18 cellular contexts compared by ENCODE assay signal in the genomic region with DNA sequence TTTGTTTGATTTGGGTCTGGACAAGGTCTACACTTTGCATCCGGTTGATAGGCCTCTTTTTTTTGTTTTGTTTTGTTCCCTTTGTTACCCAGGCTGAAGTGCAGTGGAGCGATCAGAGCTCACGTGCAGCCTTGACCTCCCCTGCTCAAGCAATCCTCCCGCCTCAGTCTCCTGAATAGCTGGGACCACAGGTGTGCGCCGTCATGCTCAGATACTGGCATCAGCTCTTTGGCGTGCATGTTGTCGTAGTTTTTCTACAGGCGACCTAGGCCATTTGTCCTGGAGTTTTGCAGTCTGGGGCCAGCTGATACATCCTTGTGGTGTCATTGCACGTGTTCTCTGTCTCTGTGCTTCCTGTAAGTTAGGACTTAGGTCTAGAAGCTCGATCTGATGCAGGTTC. TPM values are rescaled to one million over a fixed set of nuclear protein-coding genes. Genes with fewer than 3 reads are reported as not detected.
DNase-seq lines count a peak whose midpoint lies in the region; ATAC-seq, FAIRE-seq and TF ChIP-seq lines count a peak whose summit lies in the region.
"Had no signal": no experiment of that assay in that cellular context is flagged by ENCODE, and none has a peak within 500 bp of the region (broad histone marks: within the 10 kb centered on the region; RNA-seq: fewer than 3 reads in every experiment).

No MANE protein-coding gene starts in this region.

- H3K9me3 Mint-ChIP-seq in dendritic cell treated with granulocyte-macrophage colony-stimulating factor and Interleukin-4, amounts not matched to agents 40 ng/mL and 50 ng/mL, for 4 days: no peaks in the 10 kb centered on the region
- H3K9me3 Mint-ChIP-seq in mesothelial cell of epicardium: no peaks in the 10 kb centered on the region
- H3K9me3 Mint-ChIP-seq: CD4-positive, alpha-beta T cell; IgD-negative memory B cell had no signal

- no peak overlapping the region for H3K4me2 ChIP-seq in HepG2 (ENCODE audit: low read depth, low read length)

- 68% methylated on average over 11 of the region's 11 CpGs for WGBS in HepG2 (ENCODE audit: low lambda C conversion rate)
- WGBS in right lobe of liver (ENCODE audit: insufficient coverage, low coverage, low lambda C conversion rate, missing lambda C conversion rate): 48% methylated on average over 5 of the region's 11 CpGs

- no TSS peak for BruUV-seq in HepG2 (replicated peaks; lab: Mats Ljungman, UMichigan)

- no peak overlapping the region for H3K9ac ChIP-seq in HepG2 (ENCODE audit: insufficient read depth, low read depth, low read length)

- no peak for TF ChIP-seq POLR2A in HepG2 (IDR thresholded peaks at IDR 0.05; ENCODE audit: insufficient read depth in 1 of 2, low read depth in 2 of 2, low read length in 2 of 2)
- TF ChIP-seq POLR2A in right lobe of liver (IDR thresholded peaks at IDR 0.05): no peak

- TF ChIP-seq RAD21 in HepG2 (CRISPR knock-in tag; IDR thresholded peaks at IDR 0.05): no peak

- H3K4me1 ChIP-seq in HepG2 (ENCODE audit: insufficient read depth, low read length) (peaks cover 76% of the 10 kb centered on the region), right lobe of liver (peaks cover 0 to 19% (median 6%) of the 10 kb centered on the region in 4 donors)

- H3K9me3 ChIP-seq in HepG2 (ENCODE audit: low read length) (no peaks in the 10 kb centered on the region), right lobe of liver (no peaks in the 10 kb centered on the region)

- no peak for FAIRE-seq in HepG2 (lab: Jason Lieb, UNC)
- FAIRE-seq in RCC 7860 (lab: Jason Lieb, UNC): no peak
- FAIRE-seq: D721Med, GM18507, H54 had no signal

- H4K20me1 ChIP-seq in HepG2 (ENCODE audit: insufficient read depth, low read length): peaks cover 44% of the 10 kb centered on the region

- H3K36me3 Mint-ChIP-seq in dendritic cell treated with granulocyte-macrophage colony-stimulating factor and Interleukin-4, amounts not matched to agents 40 ng/mL and 50 ng/mL, for 4 days (ENCODE audit: low read depth): no peaks in the 10 kb centered on the region
- peaks cover 2% of the 10 kb centered on the region for H3K36me3 Mint-ChIP-seq in mesothelial cell of epicardium
- H3K36me3 Mint-ChIP-seq: IgD-negative memory B cell had no signal

- POLR2A ChIA-PET in HepG2 (lab: Yijun Ruan, JAX): no interaction called here

- intact Hi-C loops in HepG2 (cut with micrococcal nuclease; ENCODE audit: unreplicated experiment): no loop called here
- intact Hi-C loops in right lobe of liver (cut with DNase I): no loop called here
- intact Hi-C loops in dendritic cell treated with granulocyte-macrophage colony-stimulating factor and Interleukin-4, amounts not matched to agents 40 ng/mL and 50 ng/mL, for 4 days (cut with micrococcal nuclease): no loop called here

- TF ChIP-seq EP300 in HepG2 (IDR thresholded peaks at IDR 0.05; ENCODE audit: low read depth in 2 of 2, low read length in 2 of 2) (no peak), HepG2 (CRISPR knock-in tag; IDR thresholded peaks at IDR 0.05; ENCODE audit: borderline replicate concordance) (no peak)

- H3K4me3 ChIP-seq in HepG2 (replicated peaks in 1 of 3; ENCODE audit: insufficient read depth in 1 of 3, low read depth in 2 of 3, low read length in 3 of 3): no peak overlapping the region
- H3K4me3 ChIP-seq in right lobe of liver: no peak overlapping the region

- no peak overlapping the region for H3K4me3 Mint-ChIP-seq in dendritic cell treated with granulocyte-macrophage colony-stimulating factor and Interleukin-4, amounts not matched to agents 40 ng/mL and 50 ng/mL, for 4 days
- no peak overlapping the region for H3K4me3 Mint-ChIP-seq in mesothelial cell of epicardium
- H3K4me3 Mint-ChIP-seq: CD4-positive, alpha-beta T cell; IgD-negative memory B cell had no signal

- TF ChIP-seq CTCF in HepG2 (CRISPR knock-in tag; IDR thresholded peaks at IDR 0.05): no peak
- no peak for TF ChIP-seq CTCF in right lobe of liver (IDR thresholded peaks at IDR 0.05)
- no peak for TF ChIP-seq CTCF in mesothelial cell of epicardium (IDR thresholded peaks at IDR 0.05; ENCODE audit: unreplicated experiment)

- peaks cover 33% of the 10 kb centered on the region for H3K4me1 Mint-ChIP-seq in dendritic cell treated with granulocyte-macrophage colony-stimulating factor and Interleukin-4, amounts not matched to agents 40 ng/mL and 50 ng/mL, for 4 days (ENCODE audit: low read depth)
- H3K4me1 Mint-ChIP-seq in mesothelial cell of epicardium: peaks cover 74% of the 10 kb centered on the region

- in situ Hi-C loops in HepG2 (cut with HindIII; ENCODE audit: extremely low pct_ligation_motif_present, low pct_unique_long_range_greater_than_20kb): no loop called here

- no peak overlapping the region for H2AFZ ChIP-seq in HepG2 (ENCODE audit: low read length)

- ATAC-seq in HepG2 (no peak), right lobe of liver (no peak)

- H3K36me3 ChIP-seq in HepG2 (replicated peaks in 1 of 2; ENCODE audit: control insufficient read depth in 1 of 2, insufficient read depth in 2 of 2, low read length in 2 of 2): no peaks in the 10 kb centered on the region; a peak in 1 of 5 replicates
- no peaks in the 10 kb centered on the region for H3K36me3 ChIP-seq in right lobe of liver

- no peak for DNase-seq in HepG2 (ENCODE audit: low spot score)
- DNase-seq in right lobe of liver: no peak
- DNase-seq in mesothelial cell of epicardium (ENCODE audit: low spot score in 2 of 2, unreplicated experiment in 2 of 2): no peak
- DNase-seq in RCC 7860 (ENCODE audit: low spot score): no peak
- no peak for DNase-seq in NCI-H1048 (lab: John Stamatoyannopoulos, UW)
- DNase-seq in HuH-7.5 (ENCODE audit: low spot score): no peak
- no peak for DNase-seq in NCI-H187 (lab: John Stamatoyannopoulos, UW)
- DNase-seq: 8988T; AML-193; C1 segment of cervical spinal cord; CD4-positive, alpha-beta T cell; DMS153; GF-D8 had no signal

- CTCF ChIA-PET in HepG2 (lab: Yijun Ruan, JAX; ENCODE audit: low intra/inter-chr PET ratio, low total read pairs): no interaction called here

- H3K27me3 ChIP-seq in HepG2 (ENCODE audit: control insufficient read depth in 1 of 2, insufficient read depth in 2 of 2, low read length in 2 of 2): no peaks in the 10 kb centered on the region
- H3K27me3 ChIP-seq in right lobe of liver: no peaks in the 10 kb centered on the region

- H3K27me3 Mint-ChIP-seq in dendritic cell treated with granulocyte-macrophage colony-stimulating factor and Interleukin-4, amounts not matched to agents 40 ng/mL and 50 ng/mL, for 4 days: peaks cover 2% of the 10 kb centered on the region
- H3K27me3 Mint-ChIP-seq in mesothelial cell of epicardium (ENCODE audit: low read depth): no peaks in the 10 kb centered on the region
- H3K27me3 Mint-ChIP-seq: CD4-positive, alpha-beta T cell; IgD-negative memory B cell had no signal

- H3K79me2 ChIP-seq in HepG2 (ENCODE audit: insufficient read depth, low read length): peaks cover 81% of the 10 kb centered on the region

- peak overlapping the region; percentile 11 for H3K27ac Mint-ChIP-seq in dendritic cell treated with granulocyte-macrophage colony-stimulating factor and Interleukin-4, amounts not matched to agents 40 ng/mL and 50 ng/mL, for 4 days
- peak overlapping the region; percentile 100 for H3K27ac Mint-ChIP-seq in mesothelial cell of epicardium
- H3K27ac Mint-ChIP-seq: CD4-positive, alpha-beta T cell; IgD-negative memory B cell had no signal

- H3K27ac ChIP-seq in HepG2 (ENCODE audit: extremely low read length, insufficient read depth, low read length) (no peak overlapping the region), right lobe of liver (no peak overlapping the region)

RNA-seq across cellular contexts. Expression of gene PAK4, which starts 16.3 kb away (rescaled TPM):
- 9.5 and 11.6 TPM in 2 replicates for total RNA-seq in HepG2 (2016; rRNA removed; fragmentation: Illumina TruSeq; extraction: Trizol)
- total RNA-seq in HepG2 (2016; cell fraction: cytosol; rRNA removed; fragmentation: Illumina TruSeq; extraction: Trizol; ENCODE audit: low read depth): 2.6 and 4.8 TPM in 2 replicates
- 10.0 and 10.5 TPM in 2 replicates for total RNA-seq in HepG2 (2016; cell fraction: insoluble cytoplasmic fraction; rRNA removed; fragmentation: Illumina TruSeq; extraction: Trizol)
- total RNA-seq in HepG2 (2016; cell fraction: membrane; rRNA removed; fragmentation: Illumina TruSeq; extraction: Trizol): 10.6 and 12.4 TPM in 2 replicates
- total RNA-seq in HepG2 (2016; cell fraction: nucleus; rRNA removed; fragmentation: Illumina TruSeq; extraction: Trizol): 8.9 and 11.4 TPM in 2 replicates
- 17.8 and 17.9 TPM in 2 replicates for polyA plus RNA-seq in HepG2 (2011; rRNA removed)
- polyA plus RNA-seq in HepG2 (2011; cell fraction: cytosol; rRNA removed): 14.3 and 23.7 TPM in 2 replicates
- 18.9 and 19.4 TPM in 2 replicates for polyA plus RNA-seq in HepG2 (2011; cell fraction: nucleus; rRNA removed)
- polyA plus RNA-seq in HepG2 (2012): 14.7 and 17.0 TPM in 2 replicates
- polyA plus RNA-seq in HepG2 (2016; cell fraction: cytosol; fragmentation: Illumina TruSeq; extraction: Trizol; ENCODE audit: low read depth): 9.3 and 10.1 TPM in 2 replicates
- 28.2 and 39.6 TPM in 2 replicates for polyA plus RNA-seq in HepG2 (2016; cell fraction: insoluble cytoplasmic fraction; fragmentation: Illumina TruSeq; extraction: Trizol; ENCODE audit: low read depth)
- 28.3 and 29.9 TPM in 2 replicates for polyA plus RNA-seq in HepG2 (2016; cell fraction: membrane; fragmentation: Illumina TruSeq; extraction: Trizol; ENCODE audit: low read depth)
- 31.4 and 32.9 TPM in 2 replicates for polyA plus RNA-seq in HepG2 (2016; cell fraction: nucleus; fragmentation: Illumina TruSeq; extraction: Trizol; ENCODE audit: insufficient read depth, low read depth)
- polyA minus RNA-seq in HepG2 (2011; rRNA and poly(A)+ RNA removed; ENCODE audit: low replicate concordance): 22.4 and 40.1 TPM in 2 replicates
- 17.8 and 19.8 TPM in 2 replicates for polyA minus RNA-seq in HepG2 (2011; cell fraction: cytosol; rRNA and poly(A)+ RNA removed)
- polyA minus RNA-seq in HepG2 (2011; cell fraction: nucleus; rRNA and poly(A)+ RNA removed): 9.8 and 13.6 TPM in 2 replicates
- total RNA-seq in right lobe of liver: 10 to 100 TPM; 11.4 to 16.6 (median 14.7) TPM
- total RNA-seq in mesothelial cell of epicardium: 101 to 103 TPM (median 102 TPM) in 3 replicates

RNA-seq across cellular contexts. Expression of gene NCCRP1, which starts 54.8 kb away (rescaled TPM):
- total RNA-seq in HepG2 (2016; rRNA removed; fragmentation: Illumina TruSeq; extraction: Trizol) (not detected in 2 replicates), right lobe of liver (not detected), mesothelial cell of epicardium (11.7 to 14.8 TPM (median 12.2 TPM) in 3 replicates)
- total RNA-seq in HepG2 (2016; cell fraction: cytosol; rRNA removed; fragmentation: Illumina TruSeq; extraction: Trizol; ENCODE audit: low read depth): not detected in 2 replicates
- not detected in 2 replicates for total RNA-seq in HepG2 (2016; cell fraction: insoluble cytoplasmic fraction; rRNA removed; fragmentation: Illumina TruSeq; extraction: Trizol)
- total RNA-seq in HepG2 (2016; cell fraction: membrane; rRNA removed; fragmentation: Illumina TruSeq; extraction: Trizol): not detected in 2 replicates
- total RNA-seq in HepG2 (2016; cell fraction: nucleus; rRNA removed; fragmentation: Illumina TruSeq; extraction: Trizol): not detected in 2 replicates
- not detected in 2 replicates for polyA plus RNA-seq in HepG2 (2011; rRNA removed)
- polyA plus RNA-seq in HepG2 (2011; cell fraction: cytosol; rRNA removed): not detected in 2 replicates
- not detected in 2 replicates for polyA plus RNA-seq in HepG2 (2011; cell fraction: nucleus; rRNA removed)
- polyA plus RNA-seq in HepG2 (2012): not detected in 2 replicates
- not detected in 2 replicates for polyA plus RNA-seq in HepG2 (2016; cell fraction: cytosol; fragmentation: Illumina TruSeq; extraction: Trizol; ENCODE audit: low read depth)
- not detected in 2 replicates for polyA plus RNA-seq in HepG2 (2016; cell fraction: insoluble cytoplasmic fraction; fragmentation: Illumina TruSeq; extraction: Trizol; ENCODE audit: low read depth)
- polyA plus RNA-seq in HepG2 (2016; cell fraction: membrane; fragmentation: Illumina TruSeq; extraction: Trizol; ENCODE audit: low read depth): not detected in 2 replicates
- polyA plus RNA-seq in HepG2 (2016; cell fraction: nucleus; fragmentation: Illumina TruSeq; extraction: Trizol; ENCODE audit: insufficient read depth, low read depth): not detected in 2 replicates
- polyA minus RNA-seq in HepG2 (2011; rRNA and poly(A)+ RNA removed; ENCODE audit: low replicate concordance): 0.06 and 0.70 TPM in 2 replicates
- not detected in 2 replicates for polyA minus RNA-seq in HepG2 (2011; cell fraction: cytosol; rRNA and poly(A)+ RNA removed)
- not detected in 2 replicates for polyA minus RNA-seq in HepG2 (2011; cell fraction: nucleus; rRNA and poly(A)+ RNA removed)
- total RNA-seq: CD4-positive, alpha-beta T cell had no signal
- polyA plus RNA-seq: IgD-negative memory B cell had no signal

RNA-seq across cellular contexts. Expression of gene ACP7, which starts 57.8 kb away (rescaled TPM):
- not detected in 2 replicates for total RNA-seq in HepG2 (2016; rRNA removed; fragmentation: Illumina TruSeq; extraction: Trizol)
- total RNA-seq in HepG2 (2016; cell fraction: cytosol; rRNA removed; fragmentation: Illumina TruSeq; extraction: Trizol; ENCODE audit: low read depth): not detected in 2 replicates
- total RNA-seq in HepG2 (2016; cell fraction: insoluble cytoplasmic fraction; rRNA removed; fragmentation: Illumina TruSeq; extraction: Trizol): not detected in 2 replicates
- not detected in 2 replicates for total RNA-seq in HepG2 (2016; cell fraction: membrane; rRNA removed; fragmentation: Illumina TruSeq; extraction: Trizol)
- not detected in 2 replicates for total RNA-seq in HepG2 (2016; cell fraction: nucleus; rRNA removed; fragmentation: Illumina TruSeq; extraction: Trizol)
- polyA plus RNA-seq in HepG2 (2011; rRNA removed): 0.03 TPM in 1 of 2 replicates, not detected in the other
- polyA plus RNA-seq in HepG2 (2011; cell fraction: cytosol; rRNA removed): not detected in 2 replicates
- not detected in 2 replicates for polyA plus RNA-seq in HepG2 (2011; cell fraction: nucleus; rRNA removed)
- polyA plus RNA-seq in HepG2 (2012): not detected in 2 replicates
- not detected in 2 replicates for polyA plus RNA-seq in HepG2 (2016; cell fraction: cytosol; fragmentation: Illumina TruSeq; extraction: Trizol; ENCODE audit: low read depth)
- not detected in 2 replicates for polyA plus RNA-seq in HepG2 (2016; cell fraction: insoluble cytoplasmic fraction; fragmentation: Illumina TruSeq; extraction: Trizol; ENCODE audit: low read depth)
- polyA plus RNA-seq in HepG2 (2016; cell fraction: membrane; fragmentation: Illumina TruSeq; extraction: Trizol; ENCODE audit: low read depth): not detected in 2 replicates
- polyA plus RNA-seq in HepG2 (2016; cell fraction: nucleus; fragmentation: Illumina TruSeq; extraction: Trizol; ENCODE audit: insufficient read depth, low read depth): not detected in 2 replicates
- not detected in 2 replicates for polyA minus RNA-seq in HepG2 (2011; rRNA and poly(A)+ RNA removed; ENCODE audit: low replicate concordance)
- not detected in 2 replicates for polyA minus RNA-seq in HepG2 (2011; cell fraction: cytosol; rRNA and poly(A)+ RNA removed)
- polyA minus RNA-seq in HepG2 (2011; cell fraction: nucleus; rRNA and poly(A)+ RNA removed): not detected in 2 replicates
- total RNA-seq in right lobe of liver: not detected
- not detected in 3 replicates for total RNA-seq in mesothelial cell of epicardium
- total RNA-seq: CD4-positive, alpha-beta T cell had no signal
- polyA plus RNA-seq: IgD-negative memory B cell had no signal

Comparison
In these comparisons a context has a peak if more than half of its experiments do, and no peak if none do; other contexts are left out.
1. RNA of gene NCCRP1, which starts 54.8 kb away (total RNA-seq): 11.7 to 14.8 TPM in mesothelial cell of epicardium; not detected in HepG2 and not detected in right lobe of liver; every median in the first group is over 10 times any median in the second.